24 cellular contexts compared by ENCODE assay signal in the genomic region with DNA sequence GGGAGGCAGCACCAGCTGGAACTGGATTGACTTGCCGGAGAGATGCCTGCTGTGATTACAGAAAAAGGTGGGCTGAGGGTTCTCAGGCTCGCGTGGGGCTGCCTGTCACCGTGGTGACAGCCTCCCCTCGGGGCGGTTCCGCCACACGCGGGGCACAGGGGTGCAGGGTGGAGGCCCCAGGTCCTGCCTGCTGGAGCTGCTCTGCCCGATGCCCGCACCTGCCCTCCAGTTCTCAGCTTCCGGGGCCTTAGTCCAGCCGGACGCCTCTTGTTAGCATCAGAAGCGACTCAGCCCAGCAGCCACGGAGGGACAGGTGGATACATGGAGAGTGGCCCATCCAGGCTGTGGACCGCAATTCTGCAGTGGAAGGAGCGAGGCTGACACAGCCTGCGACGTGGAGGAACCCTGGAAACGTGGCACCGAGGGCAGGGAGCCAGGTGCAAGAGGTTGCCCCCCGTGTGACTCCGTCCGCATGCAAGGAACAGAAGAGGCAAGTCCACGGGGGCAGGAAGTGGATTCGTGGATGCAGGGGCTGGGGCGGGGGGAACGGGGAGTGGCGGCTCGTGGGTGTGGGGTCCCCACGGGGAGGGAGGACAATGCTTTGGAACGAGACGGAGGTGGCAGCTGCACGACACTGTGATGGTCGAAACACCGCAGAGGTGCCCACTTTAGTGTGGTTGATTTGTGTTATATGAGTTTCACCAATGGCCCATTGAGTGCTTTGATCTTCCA.
"Had no signal": no experiment of that assay in that cellular context is flagged by ENCODE, and none has a peak within 500 bp of the region (broad histone marks: within the 10 kb centered on the region; RNA-seq: fewer than 3 reads in every experiment).

No MANE protein-coding gene starts in this region.

- H3K9me3 Mint-ChIP-seq: endodermal cell; naive thymus-derived CD4-positive, alpha-beta T cell; neural progenitor cell; stimulated activated effector memory CD8-positive, alpha-beta T cell treated with anti-CD3 and anti-CD28 coated beads, Interleukin-12 subunit alpha, Interleukin-12 subunit beta, amount 100 ng/mL, for 72 hours; type B pancreatic cell had no signal

- H3K9me3 ChIP-seq: pancreas, suprapubic skin, thyroid gland, uterus had no signal

- H3K4me1 ChIP-seq: foreskin keratinocyte, neural progenitor cell, pancreas, suprapubic skin, uterus had no signal

- H3K27ac ChIP-seq: coronary artery, foreskin keratinocyte, hepatocyte, neural progenitor cell, pancreas, suprapubic skin, thyroid gland, uterus had no signal

- H3K4me3 Mint-ChIP-seq: endodermal cell; naive thymus-derived CD4-positive, alpha-beta T cell; neural progenitor cell; stimulated activated effector memory CD8-positive, alpha-beta T cell treated with anti-CD3 and anti-CD28 coated beads, Interleukin-12 subunit alpha, Interleukin-12 subunit beta, amount 100 ng/mL, for 72 hours; type B pancreatic cell had no signal

- DNase-seq: effector CD4-positive, alpha-beta T cell; endodermal cell; erythroblast; foreskin keratinocyte; head of caudate nucleus; mammary epithelial cell; naive thymus-derived CD4-positive, alpha-beta T cell; occipital lobe; stimulated activated CD4-positive, alpha-beta T cell treated with anti-CD3 and anti-CD28 coated beads, Interleukin-4, amount 100 ng/mL, for 1 hour; stimulated activated CD8-positive, alpha-beta memory T cell treated with anti-CD3 and anti-CD28 coated beads, Interleukin-4, amount 100 ng/mL, for 48 hours; stimulated activated naive CD8-positive, alpha-beta T cell treated with anti-CD3 and anti-CD28 coated beads, Interleukin-15, Interleukin-2, amounts not matched to agents 100 U/mL and 50 U/mL, for 24 hours; thyroid gland; uterus had no signal

- H3K9ac ChIP-seq: neural progenitor cell had no signal

- H3K36me3 Mint-ChIP-seq: naive thymus-derived CD4-positive, alpha-beta T cell; neural progenitor cell; stimulated activated effector memory CD8-positive, alpha-beta T cell treated with anti-CD3 and anti-CD28 coated beads, Interleukin-12 subunit alpha, Interleukin-12 subunit beta, amount 100 ng/mL, for 72 hours; type B pancreatic cell had no signal

- H3K36me3 ChIP-seq: neural progenitor cell, pancreas, suprapubic skin, thyroid gland, uterus had no signal

- H3K4me1 Mint-ChIP-seq: stimulated activated effector memory CD8-positive, alpha-beta T cell treated with anti-CD3 and anti-CD28 coated beads, Interleukin-12 subunit alpha, Interleukin-12 subunit beta, amount 100 ng/mL, for 72 hours had no signal

- H3K4me3 ChIP-seq: coronary artery, hepatocyte, neural progenitor cell, pancreas, smooth muscle cell, suprapubic skin, thyroid gland, uterus had no signal

- H3K27ac Mint-ChIP-seq: endodermal cell; progenitor cell of endocrine pancreas; stimulated activated effector memory CD8-positive, alpha-beta T cell treated with anti-CD3 and anti-CD28 coated beads, Interleukin-12 subunit alpha, Interleukin-12 subunit beta, amount 100 ng/mL, for 72 hours; type B pancreatic cell had no signal

- ATAC-seq: foreskin keratinocyte; naive thymus-derived CD4-positive, alpha-beta T cell; pancreas; right cardiac atrium; stimulated activated effector memory CD8-positive, alpha-beta T cell treated with anti-CD3 and anti-CD28 coated beads, Interleukin-12 subunit alpha, Interleukin-12 subunit beta, amount 100 ng/mL, for 72 hours; stimulated activated naive CD8-positive, alpha-beta T cell treated with anti-CD3 and anti-CD28 coated beads, Interleukin-15, Interleukin-2, amounts not matched to agents 100 U/mL and 50 U/mL, for 24 hours had no signal

- FAIRE-seq: endothelial cell of umbilical vein, pancreas had no signal
